In genomic region chr22:25462474-25463346, GRCh38 we compare ENCODE assay signal across 8 cellular contexts.
DNase-seq lines count a peak whose midpoint lies in the region; ATAC-seq and TF ChIP-seq lines count a peak whose summit lies in the region.
"Not testable (repeated sequence)": the region's sequence is repeated elsewhere in the genome, so short reads cannot be mapped to it uniquely, and the experiment has no call there.

No MANE protein-coding gene starts in this region.

- H3K9me3 ChIP-seq in CD8-positive, alpha-beta T cell (ENCODE audit: low read length); SJCRH30 (replicated peaks): not testable (repeated sequence)

- H3K4me1 Mint-ChIP-seq in CD8-positive, alpha-beta T cell (ENCODE audit: low read depth); activated T-cell treated with anti-CD3 and anti-CD28 coated beads, Interleukin-2, amount 50 U/mL, for 72 hours (ENCODE audit: low read depth): not testable (repeated sequence)

- CTCF ChIA-PET in CD8-positive, alpha-beta T cell (lab: Charles Lee): interaction anchor here (0.6 to 5.1 kb wide), 10 partner anchors 13 to 899 kb away, joined by 3 to 51 read pairs (median 5); no protein-coding TSS in a partner anchor

- H3K4me3 ChIP-seq in CD8-positive, alpha-beta T cell (ENCODE audit: low read depth, low read length); SJCRH30: not testable (repeated sequence)

- not testable (repeated sequence) for H3K4me1 ChIP-seq in CD8-positive, alpha-beta T cell (ENCODE audit: insufficient read depth, low read length); SJCRH30

- H3K36me3 ChIP-seq in CD8-positive, alpha-beta T cell (ENCODE audit: insufficient read depth, low read length): peaks cover 21% of the 10 kb centered on the region
- peaks cover 35% of the 10 kb centered on the region for H3K36me3 ChIP-seq in SJCRH30

- peak; percentile 45 to 85 (median 63) for DNase-seq in CD8-positive, alpha-beta T cell
- DNase-seq in NAMALWA (ENCODE audit: low spot score) (peak; percentile 88), SJCRH30 (peak; percentile 77 to 93), midbrain (lab: John Stamatoyannopoulos, UW) (peak; percentile 83)
- peak; percentile 75 to 87 for DNase-seq in activated T-cell treated with anti-CD3 and anti-CD28 coated beads, Interleukin-2, amount 50 U/mL, for 72 hours
- peak; percentile 50 for DNase-seq in stimulated activated CD8-positive, alpha-beta memory T cell treated with anti-CD3 and anti-CD28 coated beads, Interleukin-12 subunit alpha, Interleukin-12 subunit beta, amount 100 ng/mL, for 4 hours (ENCODE audit: low read depth)

- intact Hi-C loops in CD8-positive, alpha-beta T cell (cut with DNase I, micrococcal nuclease): loop anchor here (1.0 to 5.0 kb wide), 5 partner anchors 240 to 898 kb away; no protein-coding TSS in a partner anchor

- not testable (repeated sequence) for H3K27me3 ChIP-seq in CD8-positive, alpha-beta T cell (ENCODE audit: insufficient read depth, low read length); SJCRH30

- H3K27me3 Mint-ChIP-seq in CD8-positive, alpha-beta T cell (ENCODE audit: low read depth); activated T-cell treated with anti-CD3 and anti-CD28 coated beads, Interleukin-2, amount 50 U/mL, for 72 hours (ENCODE audit: low read depth): not testable (repeated sequence)

- peak overlapping the region; percentile 15 for H3K27ac Mint-ChIP-seq in CD8-positive, alpha-beta T cell
- H3K27ac Mint-ChIP-seq in activated T-cell treated with anti-CD3 and anti-CD28 coated beads, Interleukin-2, amount 50 U/mL, for 72 hours: peak overlapping the region; percentile 19

- not testable (repeated sequence) for H3K4me3 Mint-ChIP-seq in CD8-positive, alpha-beta T cell; activated T-cell treated with anti-CD3 and anti-CD28 coated beads, Interleukin-2, amount 50 U/mL, for 72 hours

- H3K9me3 Mint-ChIP-seq in CD8-positive, alpha-beta T cell; activated T-cell treated with anti-CD3 and anti-CD28 coated beads, Interleukin-2, amount 50 U/mL, for 72 hours: not testable (repeated sequence)

- POLR2A ChIA-PET in CD8-positive, alpha-beta T cell (lab: Charles Lee): not testable (repeated sequence)

- peak; percentile 95 for ATAC-seq in CD8-positive, alpha-beta T cell
- ATAC-seq in GM21723 (IDR thresholded peaks at IDR 0.05; ENCODE audit: unreplicated experiment): peak; percentile 84
- peak; percentile 95 to 97 for ATAC-seq in activated T-cell treated with anti-CD3 and anti-CD28 coated beads, Interleukin-2, amount 50 U/mL, for 72 hours (replicated peaks in 1 of 2)
- peak; percentile 96 for ATAC-seq in esophagus mucosa

- peak; percentile 91 for TF ChIP-seq CTCF in CD8-positive, alpha-beta T cell (IDR thresholded peaks at IDR 0.05)

- peaks cover 62% of the 10 kb centered on the region for H3K36me3 Mint-ChIP-seq in CD8-positive, alpha-beta T cell
- H3K36me3 Mint-ChIP-seq in activated T-cell treated with anti-CD3 and anti-CD28 coated beads, Interleukin-2, amount 50 U/mL, for 72 hours (ENCODE audit: insufficient read depth in 2 of 2): peaks cover 0 to 20% of the 10 kb centered on the region in 2 donors

- not testable (repeated sequence) for H3K27ac ChIP-seq in CD8-positive, alpha-beta T cell (ENCODE audit: low read depth, low read length); SJCRH30
